In genomic region chr17:2068589-2069051, GRCh38 we compare ENCODE assay signal across 8 cellular contexts. TPM values are rescaled to one million over a fixed set of nuclear protein-coding genes. Genes with fewer than 3 reads are reported as not detected.
DNase-seq lines count a peak whose midpoint lies in the region; ATAC-seq and TF ChIP-seq lines count a peak whose summit lies in the region.

No MANE protein-coding gene starts in this region.

- intact Hi-C loops in ovary (cut with DNase I): no loop called here

- DNase-seq in DND-41 (peak; percentile 26), NCI-H69 (lab: John Stamatoyannopoulos, UW) (peak; percentile 92), choroid plexus epithelial cell (ENCODE audit: low read depth) (peak; percentile 74), ovary (peak in 3 of 5 donors; percentile 37 to 62 (median 53)), D341Med (ENCODE audit: low spot score) (no peak), erythroblast (lab: John Stamatoyannopoulos, UW) (no peak)
- DNase-seq in stimulated activated naive CD4-positive, alpha-beta T cell treated with Interleukin-2 at 50 U/mL for 16 hours (lab: John Stamatoyannopoulos, UW): no peak
- DNase-seq in stimulated activated CD4-positive, alpha-beta T cell treated with anti-CD3 and anti-CD28 coated beads, Interleukin-4, amount 100 ng/mL, for 1 hour: no peak

- peaks cover 75% of the 10 kb centered on the region for H3K36me3 ChIP-seq in DND-41 (ENCODE audit: insufficient read depth, low read length)
- no peaks in the 10 kb centered on the region for H3K36me3 ChIP-seq in ovary

- no peak for TF ChIP-seq POLR2A in ovary (IDR thresholded peaks at IDR 0.05)
- no peak for TF ChIP-seq POLR2A in erythroblast (IDR thresholded peaks at IDR 0.05; ENCODE audit: low read length)

- H3K79me2 ChIP-seq in DND-41 (ENCODE audit: insufficient read depth, low read length): no peaks in the 10 kb centered on the region

- no peak for TF ChIP-seq CTCF in DND-41 (IDR thresholded peaks at IDR 0.05; ENCODE audit: borderline replicate concordance, extremely low read depth, low read length, poor library complexity, severe bottlenecking)
- no peak for TF ChIP-seq CTCF in choroid plexus epithelial cell (conservative IDR thresholded peaks at IDR 0.05; ENCODE audit: low read depth, low read length)
- TF ChIP-seq CTCF in ovary (IDR thresholded peaks at IDR 0.05): no peak

- peaks cover 6% of the 10 kb centered on the region; the same call in 1 of the 2 replicates for H4K20me1 ChIP-seq in DND-41 (ENCODE audit: insufficient read depth, low read length)

- no peak overlapping the region for H3K4me2 ChIP-seq in DND-41 (ENCODE audit: insufficient read depth, low read length)

- no peak overlapping the region for H3K4me3 ChIP-seq in DND-41 (ENCODE audit: low read depth in 1 of 2, low read length in 2 of 2)
- H3K4me3 ChIP-seq in choroid plexus epithelial cell (ENCODE audit: low read depth, low read length): no peak overlapping the region
- H3K4me3 ChIP-seq in ovary: no peak overlapping the region

- H3K27me3 ChIP-seq in DND-41 (ENCODE audit: insufficient read depth, low read length, poor library complexity) (no peaks in the 10 kb centered on the region), ovary (no peaks in the 10 kb centered on the region)

- H3K4me1 ChIP-seq in DND-41 (ENCODE audit: insufficient read depth, low read length) (no peaks in the 10 kb centered on the region), ovary (ENCODE audit: insufficient read depth) (peaks cover 40% of the 10 kb centered on the region)

- TF ChIP-seq EP300 in ovary (IDR thresholded peaks at IDR 0.05): no peak

- H3K9me3 ChIP-seq in DND-41 (ENCODE audit: insufficient read depth, low read length, severe bottlenecking): no peaks in the 10 kb centered on the region
- no peaks in the 10 kb centered on the region for H3K9me3 ChIP-seq in ovary

- H3K27ac ChIP-seq in DND-41 (ENCODE audit: low read length): peak overlapping the region; percentile 38; the same call in 1 of the 2 replicates
- H3K27ac ChIP-seq in ovary: peak overlapping the region in 1 of 2 donors; percentile 49

- no peak overlapping the region for H2AFZ ChIP-seq in DND-41 (ENCODE audit: low read depth, low read length)

- ATAC-seq in DND-41 (ENCODE audit: insufficient read depth, low read depth): 0 out of 3 replicates have a peak, but pooled peaks have one; percentile 20

- WGBS in ovary, 3 donors: 24 to 33% (median 32%) methylated on average over 14 to 15 of the region's 15 CpGs

- H3K9ac ChIP-seq in DND-41 (ENCODE audit: low read depth, low read length): no peak overlapping the region

RNA-seq across cellular contexts. Expression of gene HIC1, which starts 13.7 kb away (rescaled TPM):
- total RNA-seq in ovary: 100 to 1,000 TPM in 1 of 7 donors, 10 to 100 TPM in 6; 35.0 to 108 (median 68.0) TPM
- polyA plus RNA-seq in ovary: 10 to 100 TPM in 1 of 2 donors, 1 to 10 TPM in 1; 3.9 to 16.3 TPM

RNA-seq across cellular contexts. Expression of gene OVCA2, which starts 26.8 kb away (rescaled TPM):
- total RNA-seq in ovary: 10 to 100 TPM; 19.1 to 26.4 (median 21.2) TPM
- 10 to 100 TPM; 13.2 to 28.3 TPM for polyA plus RNA-seq in ovary

RNA-seq across cellular contexts. Expression of gene DPH1, which starts 38.7 kb away (rescaled TPM):
- 10 to 100 TPM; 42.4 to 77.7 (median 46.0) TPM for total RNA-seq in ovary
- 10 to 100 TPM; 27.5 to 47.2 TPM for polyA plus RNA-seq in ovary

RNA-seq across cellular contexts. Expression of gene RTN4RL1, which starts 43.5 kb away (rescaled TPM):
- total RNA-seq in ovary: 1 to 10 TPM in 5 of 7 donors, under 1 TPM in 1, not detected in 1; 0.92 to 4.1 (median 1.9) TPM
- under 1 TPM; 0.30 to 0.42 TPM for polyA plus RNA-seq in ovary

Comparison
In these comparisons a context has a peak if more than half of its experiments do, and no peak if none do; other contexts are left out.
1. DNase-seq: peak in DND-41 (single experiment), NCI-H69 (single experiment), choroid plexus epithelial cell (single experiment) and ovary (3 of 5); none in D341Med (single experiment), erythroblast (0 of 2), stimulated activated naive CD4-positive, alpha-beta T cell treated with Interleukin-2 at 50 U/mL for 16 hours (single experiment) and stimulated activated CD4-positive, alpha-beta T cell treated with anti-CD3 and anti-CD28 coated beads, Interleukin-4, amount 100 ng/mL, for 1 hour (single experiment).